Comparison of ENCODE assay signal across 9 cellular contexts in the genomic region with DNA sequence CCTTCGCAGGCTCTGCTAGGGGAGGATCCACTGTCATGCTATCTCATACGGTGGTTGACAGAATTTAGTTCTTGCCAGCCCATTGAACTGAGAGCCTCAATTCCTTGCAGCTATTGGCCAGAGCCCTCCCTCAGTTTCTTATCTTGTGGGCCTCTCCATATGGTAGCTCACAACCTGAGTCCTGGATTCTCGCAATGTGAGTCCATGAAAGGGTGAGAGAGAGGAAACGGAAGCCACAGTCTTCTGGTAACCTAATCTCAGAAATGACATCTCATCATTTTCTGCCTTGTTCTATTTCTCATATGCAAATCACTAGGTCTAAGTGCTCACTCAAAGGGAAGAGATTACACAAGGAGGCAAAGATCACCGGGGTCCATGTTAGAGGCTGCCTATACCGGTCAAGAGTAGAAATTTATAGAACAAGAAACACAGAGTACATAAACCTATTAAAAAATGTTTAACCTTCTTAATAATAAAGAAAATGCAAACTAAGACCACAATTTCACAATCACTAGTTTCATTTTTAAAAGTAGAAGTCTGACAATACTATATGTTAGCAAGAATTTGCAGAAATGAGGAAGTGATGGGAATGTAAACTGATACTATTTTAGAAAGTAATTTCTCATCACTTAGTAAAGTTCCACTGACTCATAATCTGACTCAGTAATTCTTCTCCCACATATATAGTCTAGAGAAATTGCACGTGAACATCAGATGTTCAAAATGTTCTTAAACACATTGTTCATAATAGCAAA.
DNase-seq lines count a peak whose midpoint lies in the region; ATAC-seq and TF ChIP-seq lines count a peak whose summit lies in the region.
"Had no signal": no experiment of that assay in that cellular context is flagged by ENCODE, and none has a peak within 500 bp of the region (broad histone marks: within the 10 kb centered on the region; RNA-seq: fewer than 3 reads in every experiment).

No MANE protein-coding gene starts in this region.

- ATAC-seq in GM19351 (IDR thresholded peaks at IDR 0.05; ENCODE audit: unreplicated experiment) (peak; percentile 90), HG03139 (IDR thresholded peaks at IDR 0.05; ENCODE audit: unreplicated experiment) (peak; percentile 94), T-helper 17 cell (no peak)

- peak; percentile 87 to 93 for DNase-seq in AML-193 (lab: John Stamatoyannopoulos, UW)
- no peak for DNase-seq in T-helper 17 cell
- peak; percentile 3 for DNase-seq in renal cortical epithelial cell (ENCODE audit: low read depth)
- DNase-seq in NCI-H69 (lab: John Stamatoyannopoulos, UW): no peak
- no peak for DNase-seq in NCI-H345 (lab: John Stamatoyannopoulos, UW)
- no peak for DNase-seq in esophagus squamous epithelium (lab: John Stamatoyannopoulos, UW)

- no peaks in the 10 kb centered on the region for H3K4me1 Mint-ChIP-seq in T-helper 17 cell

- no peak overlapping the region for H3K27ac Mint-ChIP-seq in T-helper 17 cell

- TF ChIP-seq POLR2A in esophagus squamous epithelium (IDR thresholded peaks at IDR 0.05): no peak

- 47 to 60% methylated on average over 7 of the region's 7 CpGs for WGBS in esophagus squamous epithelium, 2 donors

- no peaks in the 10 kb centered on the region for H3K4me1 ChIP-seq in esophagus squamous epithelium

- H3K27me3 ChIP-seq in esophagus squamous epithelium: no peaks in the 10 kb centered on the region

- H3K36me3 Mint-ChIP-seq in T-helper 17 cell (ENCODE audit: low read depth): no peaks in the 10 kb centered on the region

- no peaks in the 10 kb centered on the region for H3K36me3 ChIP-seq in esophagus squamous epithelium

- H3K4me3 ChIP-seq in esophagus squamous epithelium: no peak overlapping the region

- no peaks in the 10 kb centered on the region for H3K9me3 ChIP-seq in T-helper 17 cell (ENCODE audit: control insufficient read depth, low read length, poor library complexity, severe bottlenecking)
- peaks cover 0 to 9% (median 0%) of the 10 kb centered on the region in 3 donors for H3K9me3 ChIP-seq in esophagus squamous epithelium

- H3K27me3 Mint-ChIP-seq in T-helper 17 cell: no peaks in the 10 kb centered on the region

- TF ChIP-seq CTCF in esophagus squamous epithelium (IDR thresholded peaks at IDR 0.05): no peak

- H3K27ac ChIP-seq in esophagus squamous epithelium: no peak overlapping the region
- H3K27ac ChIP-seq: HL-60 had no signal

- H3K4me3 Mint-ChIP-seq in T-helper 17 cell: peak overlapping the region; percentile 70

- intact Hi-C loops in esophagus squamous epithelium (cut with DNase I): no loop called here

Comparison
In these comparisons a context has a peak if more than half of its experiments do, and no peak if none do; other contexts are left out.
1. DNase-seq: peak in AML-193 (2 of 2) and renal cortical epithelial cell (single experiment); none in T-helper 17 cell (0 of 3), NCI-H69 (single experiment), NCI-H345 (single experiment) and esophagus squamous epithelium (single experiment).